ENCODE assay signal across 1 cellular context in genomic region chr7:7857143-7857583, GRCh38.
A peak's percentile ranks its signal among the peaks of the same experiment; 100 is the strongest.
TF ChIP-seq lines count a peak whose summit lies in the region.

No MANE protein-coding gene starts in this region.

TF ChIP-seq in GM12878, 131 proteins besides CTCF, POLR2A, EP300 and RAD21 (continued from another document):
- peak; percentile 44; the same call in 1 of the 2 replicates for TF ChIP-seq GABPA (IDR thresholded peaks at IDR 0.05; ENCODE audit: low read depth)
- peak; percentile 75 for TF ChIP-seq MEF2A (IDR thresholded peaks at IDR 0.05; ENCODE audit: insufficient read depth, low read depth, low read length)
- peak; percentile 31; the same call in 1 of the 2 replicates for TF ChIP-seq SPI1 (IDR thresholded peaks at IDR 0.05; ENCODE audit: borderline replicate concordance, insufficient read depth, low read depth, low read length)
- TF ChIP-seq SRF (IDR thresholded peaks at IDR 0.05; ENCODE audit: low read depth in 2 of 2, low read length in 2 of 2), result 0 out of 4 replicates have a peak, but pooled peaks of 1 of the 2 experiments have one; percentile 57
- TF ChIP-seq, protein P1, sequence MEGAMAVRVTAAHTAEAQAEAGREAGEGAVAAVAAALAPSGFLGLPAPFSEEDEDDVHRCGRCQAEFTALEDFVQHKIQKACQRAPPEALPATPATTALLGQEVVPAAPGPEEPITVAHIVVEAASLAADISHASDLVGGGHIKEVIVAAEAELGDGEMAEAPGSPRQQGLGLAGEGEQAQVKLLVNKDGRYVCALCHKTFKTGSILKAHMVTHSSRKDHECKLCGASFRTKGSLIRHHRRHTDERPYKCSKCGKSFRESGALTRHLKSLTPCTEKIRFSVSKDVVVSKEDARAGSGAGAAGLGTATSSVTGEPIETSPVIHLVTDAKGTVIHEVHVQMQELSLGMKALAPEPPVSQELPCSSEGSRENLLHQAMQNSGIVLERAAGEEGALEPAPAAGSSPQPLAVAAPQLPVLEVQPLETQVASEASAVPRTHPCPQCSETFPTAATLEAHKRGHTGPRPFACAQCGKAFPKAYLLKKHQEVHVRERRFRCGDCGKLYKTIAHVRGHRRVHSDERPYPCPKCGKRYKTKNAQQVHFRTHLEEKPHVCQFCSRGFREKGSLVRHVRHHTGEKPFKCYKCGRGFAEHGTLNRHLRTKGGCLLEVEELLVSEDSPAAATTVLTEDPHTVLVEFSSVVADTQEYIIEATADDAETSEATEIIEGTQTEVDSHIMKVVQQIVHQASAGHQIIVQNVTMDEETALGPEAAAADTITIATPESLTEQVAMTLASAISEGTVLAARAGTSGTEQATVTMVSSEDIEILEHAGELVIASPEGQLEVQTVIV (IDR thresholded peaks at IDR 0.05; ENCODE audit: borderline replicate concordance, partially characterized antibody), result no peak
- TF ChIP-seq IKZF2 (IDR thresholded peaks at IDR 0.05), result peak; percentile 47 to 51; a peak in 2 of 4 replicates
- TF ChIP-seq, protein P2, sequence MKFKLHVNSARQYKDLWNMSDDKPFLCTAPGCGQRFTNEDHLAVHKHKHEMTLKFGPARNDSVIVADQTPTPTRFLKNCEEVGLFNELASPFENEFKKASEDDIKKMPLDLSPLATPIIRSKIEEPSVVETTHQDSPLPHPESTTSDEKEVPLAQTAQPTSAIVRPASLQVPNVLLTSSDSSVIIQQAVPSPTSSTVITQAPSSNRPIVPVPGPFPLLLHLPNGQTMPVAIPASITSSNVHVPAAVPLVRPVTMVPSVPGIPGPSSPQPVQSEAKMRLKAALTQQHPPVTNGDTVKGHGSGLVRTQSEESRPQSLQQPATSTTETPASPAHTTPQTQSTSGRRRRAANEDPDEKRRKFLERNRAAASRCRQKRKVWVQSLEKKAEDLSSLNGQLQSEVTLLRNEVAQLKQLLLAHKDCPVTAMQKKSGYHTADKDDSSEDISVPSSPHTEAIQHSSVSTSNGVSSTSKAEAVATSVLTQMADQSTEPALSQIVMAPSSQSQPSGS (IDR thresholded peaks at IDR 0.05; ENCODE audit: low read length), result peak; percentile 31
- TF ChIP-seq MEF2B (IDR thresholded peaks at IDR 0.05; ENCODE audit: partially characterized antibody, poor library complexity, severe bottlenecking), result peak; percentile 75
- TF ChIP-seq IKZF1 (conservative IDR thresholded peaks at IDR 0.05), result 0 out of 2 replicates have a peak, but pooled peaks have one; percentile 22
- TF ChIP-seq CBX5 (IDR thresholded peaks at IDR 0.05; ENCODE audit: low read depth), result peak; percentile 39; the same call in 1 of the 2 replicates
- no peak for TF ChIP-seq POU2F2 (IDR thresholded peaks at IDR 0.05; ENCODE audit: borderline replicate concordance, low read depth, low read length)
- TF ChIP-seq RUNX3 (IDR thresholded peaks at IDR 0.05; ENCODE audit: low read length), result peak; percentile 42; the same call in 1 of the 2 replicates
- peak; percentile 73; the same call in 1 of the 2 replicates for TF ChIP-seq NFIC (IDR thresholded peaks at IDR 0.05; ENCODE audit: low read depth, low read length)
- TF ChIP-seq, protein P3, sequence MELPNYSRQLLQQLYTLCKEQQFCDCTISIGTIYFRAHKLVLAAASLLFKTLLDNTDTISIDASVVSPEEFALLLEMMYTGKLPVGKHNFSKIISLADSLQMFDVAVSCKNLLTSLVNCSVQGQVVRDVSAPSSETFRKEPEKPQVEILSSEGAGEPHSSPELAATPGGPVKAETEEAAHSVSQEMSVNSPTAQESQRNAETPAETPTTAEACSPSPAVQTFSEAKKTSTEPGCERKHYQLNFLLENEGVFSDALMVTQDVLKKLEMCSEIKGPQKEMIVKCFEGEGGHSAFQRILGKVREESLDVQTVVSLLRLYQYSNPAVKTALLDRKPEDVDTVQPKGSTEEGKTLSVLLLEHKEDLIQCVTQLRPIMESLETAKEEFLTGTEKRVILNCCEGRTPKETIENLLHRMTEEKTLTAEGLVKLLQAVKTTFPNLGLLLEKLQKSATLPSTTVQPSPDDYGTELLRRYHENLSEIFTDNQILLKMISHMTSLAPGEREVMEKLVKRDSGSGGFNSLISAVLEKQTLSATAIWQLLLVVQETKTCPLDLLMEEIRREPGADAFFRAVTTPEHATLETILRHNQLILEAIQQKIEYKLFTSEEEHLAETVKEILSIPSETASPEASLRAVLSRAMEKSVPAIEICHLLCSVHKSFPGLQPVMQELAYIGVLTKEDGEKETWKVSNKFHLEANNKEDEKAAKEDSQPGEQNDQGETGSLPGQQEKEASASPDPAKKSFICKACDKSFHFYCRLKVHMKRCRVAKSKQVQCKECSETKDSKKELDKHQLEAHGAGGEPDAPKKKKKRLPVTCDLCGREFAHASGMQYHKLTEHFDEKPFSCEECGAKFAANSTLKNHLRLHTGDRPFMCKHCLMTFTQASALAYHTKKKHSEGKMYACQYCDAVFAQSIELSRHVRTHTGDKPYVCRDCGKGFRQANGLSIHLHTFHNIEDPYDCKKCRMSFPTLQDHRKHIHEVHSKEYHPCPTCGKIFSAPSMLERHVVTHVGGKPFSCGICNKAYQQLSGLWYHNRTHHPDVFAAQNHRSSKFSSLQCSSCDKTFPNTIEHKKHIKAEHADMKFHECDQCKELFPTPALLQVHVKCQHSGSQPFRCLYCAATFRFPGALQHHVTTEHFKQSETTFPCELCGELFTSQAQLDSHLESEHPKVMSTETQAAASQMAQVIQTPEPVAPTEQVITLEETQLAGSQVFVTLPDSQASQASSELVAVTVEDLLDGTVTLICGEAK (IDR thresholded peaks at IDR 0.05; ENCODE audit: borderline replicate concordance), result no peak
- no peak for TF ChIP-seq MTA3 (IDR thresholded peaks at IDR 0.05; ENCODE audit: borderline replicate concordance, low read length)
